ENCODE assay signal across 8 cellular contexts in genomic region chr7:65621556-65622201, GRCh38.
DNase-seq lines count a peak whose midpoint lies in the region; ATAC-seq and TF ChIP-seq lines count a peak whose summit lies in the region.
"Not testable (repeated sequence)": the region's sequence is repeated elsewhere in the genome, so short reads cannot be mapped to it uniquely, and the experiment has no call there.

No MANE protein-coding gene starts in this region.

- not testable (repeated sequence) for H3K36me3 ChIP-seq in BJ (ENCODE audit: control insufficient read depth, insufficient read depth, low read length); esophagus muscularis mucosa

- 21% methylated on average over 5 of the region's 6 CpGs for WGBS in esophagus muscularis mucosa

- not testable (repeated sequence) for H3K9me3 ChIP-seq in esophagus muscularis mucosa

- TF ChIP-seq POLR2A in esophagus muscularis mucosa (IDR thresholded peaks at IDR 0.05; ENCODE audit: low read depth): not testable (repeated sequence)

- POLR2A ChIA-PET in BJ (lab: Charles Lee): not testable (repeated sequence)

- CTCF ChIA-PET in BJ (lab: Yijun Ruan, JAX): interaction anchor here (0.7 to 1.0 kb wide), 3 partner anchors 29 to 671 kb away, joined by 3 to 4 read pairs (median 3); no protein-coding TSS in a partner anchor

- ATAC-seq in GM18907 (IDR thresholded peaks at IDR 0.05; ENCODE audit: unreplicated experiment): peak; percentile 57

- H3K27ac ChIP-seq in esophagus muscularis mucosa (replicated peaks in 1 of 4): not testable (repeated sequence)

- not testable (repeated sequence) for TF ChIP-seq EP300 in esophagus muscularis mucosa (IDR thresholded peaks at IDR 0.05)

- not testable (repeated sequence) for DNase-seq in BJ (ENCODE audit: low read depth); esophagus muscularis mucosa (ENCODE audit: extremely low spot score)
- DNase-seq in MV-4-11 (lab: John Stamatoyannopoulos, UW): peak; percentile 7
- peak; percentile 34 for DNase-seq in SK-MEL-5 (ENCODE audit: low read depth, low spot score)
- DNase-seq in activated effector memory CD4-positive, alpha-beta T cell treated with anti-CD3 and anti-CD28 coated beads, Interleukin-2, amount 50 U/mL, for 16 hours: peak; percentile 67
- peak; percentile 20 for DNase-seq in medulla oblongata (ENCODE audit: extremely low spot score)
- DNase-seq in stimulated activated CD4-positive, alpha-beta T cell treated with anti-CD3 and anti-CD28 coated beads, Interleukin-4, amount 100 ng/mL, for 24 hours: peak; percentile 18

- not testable (repeated sequence) for H3K4me3 ChIP-seq in BJ (ENCODE audit: low read depth, low read length); esophagus muscularis mucosa

- TF ChIP-seq CTCF in BJ (IDR thresholded peaks at IDR 0.05; ENCODE audit: insufficient read depth, low read depth, low read length) (peak; percentile 61), esophagus muscularis mucosa (IDR thresholded peaks at IDR 0.05) (peak in 2 of 3 experiments; percentile 38 to 56)

- H3K27me3 ChIP-seq in BJ (ENCODE audit: control insufficient read depth, insufficient read depth, low read length): not testable (repeated sequence)
- H3K27me3 ChIP-seq in esophagus muscularis mucosa: peaks cover 0 to 33% (median 0%) of the 10 kb centered on the region in 4 donors

- intact Hi-C loops in esophagus muscularis mucosa (cut with DNase I): not testable (repeated sequence)

- in situ Hi-C loops in SK-MEL-5 (cut with HindIII; ENCODE audit: low pct_unique_long_range_greater_than_20kb, low sequenced_read_pairs): not testable (repeated sequence)

- H3K4me1 ChIP-seq in esophagus muscularis mucosa: not testable (repeated sequence)
